18 cellular contexts compared by ENCODE assay signal in genomic region chr10:71083457-71083975, GRCh38.
DNase-seq lines count a peak whose midpoint lies in the region; ATAC-seq and TF ChIP-seq lines count a peak whose summit lies in the region.
"Had no signal": no experiment of that assay in that cellular context is flagged by ENCODE, and none has a peak within 500 bp of the region (broad histone marks: within the 10 kb centered on the region; RNA-seq: fewer than 3 reads in every experiment).

No MANE protein-coding gene starts in this region.

- no peak for TF ChIP-seq CTCF in HL-60 (IDR thresholded peaks at IDR 0.05; ENCODE audit: insufficient read depth, low read length)
- TF ChIP-seq CTCF in spleen (IDR thresholded peaks at IDR 0.05 in 8 of 11, conservative IDR thresholded peaks at IDR 0.05 in 3 of 11) = no peak
- TF ChIP-seq CTCF in OCI-LY7 (conservative IDR thresholded peaks at IDR 0.05; ENCODE audit: low read length) = no peak

- no peak overlapping the region for H2AFZ ChIP-seq in OCI-LY7 (ENCODE audit: low read length)

- H3K27ac ChIP-seq in HL-60 (replicated peaks) = no peak overlapping the region
- H3K27ac ChIP-seq in spleen = no peak overlapping the region
- no peak overlapping the region for H3K27ac ChIP-seq in OCI-LY7 (ENCODE audit: low read depth, low read length, poor library complexity, severe bottlenecking)
- H3K27ac ChIP-seq: neutrophil had no signal

- no peaks in the 10 kb centered on the region for H3K9me3 Mint-ChIP-seq in activated CD4-positive, alpha-beta memory T cell treated with anti-CD3 and anti-CD28 coated beads, Interleukin-2, amount 10 ng/mL, durations not matched to agents 7 days and 5 days
- no peaks in the 10 kb centered on the region for H3K9me3 Mint-ChIP-seq in activated CD4-positive, alpha-beta memory T cell treated with anti-CD3 and anti-CD28 coated beads for 36 hours
- H3K9me3 Mint-ChIP-seq: brain; T-helper 1 cell treated with Interleukin-12 subunit alpha and Interleukin-12 subunit beta and Interleukin-4 antibody, amounts not matched to agents 30 μg/mL and 1 μg/mL, for 36 hours had no signal

- no peak for TF ChIP-seq POLR2A in spleen (IDR thresholded peaks at IDR 0.05)

- H3K4me1 ChIP-seq in spleen (no peaks in the 10 kb centered on the region), OCI-LY7 (ENCODE audit: insufficient read depth, low read length, poor library complexity, severe bottlenecking) (no peaks in the 10 kb centered on the region)

- H3K36me3 ChIP-seq in spleen (no peaks in the 10 kb centered on the region), OCI-LY7 (ENCODE audit: insufficient read depth, low read length) (no peaks in the 10 kb centered on the region)
- H3K36me3 ChIP-seq: BLaER1 treated with 17β-estradiol and CSF1 and Interleukin-3, amounts not matched to agents 10 nM and 100 nM; neutrophil had no signal

- 66 to 82% (median 76%) methylated on average over 7 of the region's 7 CpGs for WGBS in spleen, 5 donors

- H3K36me3 Mint-ChIP-seq in activated CD4-positive, alpha-beta memory T cell treated with anti-CD3 and anti-CD28 coated beads, Interleukin-2, amount 10 ng/mL, durations not matched to agents 7 days and 5 days (ENCODE audit: low read depth) = no peaks in the 10 kb centered on the region
- H3K36me3 Mint-ChIP-seq in activated CD4-positive, alpha-beta memory T cell treated with anti-CD3 and anti-CD28 coated beads for 36 hours = no peaks in the 10 kb centered on the region
- H3K36me3 Mint-ChIP-seq: brain had no signal

- no peak for ATAC-seq in GM21723 (IDR thresholded peaks at IDR 0.05; ENCODE audit: unreplicated experiment)
- ATAC-seq: mucosa of descending colon had no signal

- H3K4me1 Mint-ChIP-seq in activated CD4-positive, alpha-beta memory T cell treated with anti-CD3 and anti-CD28 coated beads, Interleukin-2, amount 10 ng/mL, durations not matched to agents 7 days and 5 days = no peaks in the 10 kb centered on the region
- no peaks in the 10 kb centered on the region for H3K4me1 Mint-ChIP-seq in activated CD4-positive, alpha-beta memory T cell treated with anti-CD3 and anti-CD28 coated beads for 36 hours (ENCODE audit: low read depth)

- CTCF ChIA-PET in activated CD4-positive, alpha-beta memory T cell treated with anti-CD3 and anti-CD28 coated beads, Interleukin-2, amount 10 ng/mL, durations not matched to agents 7 days and 5 days (lab: Charles Lee) = no interaction called here
- CTCF ChIA-PET in activated CD4-positive, alpha-beta memory T cell treated with anti-CD3 and anti-CD28 coated beads for 36 hours (lab: Charles Lee) = no interaction called here
- CTCF ChIA-PET in OCI-LY7 (lab: Charles Lee; ENCODE audit: unreplicated experiment) = no interaction called here

- H3K79me2 ChIP-seq in OCI-LY7 (ENCODE audit: insufficient read depth, low read depth, low read length) = no peaks in the 10 kb centered on the region

- no peak overlapping the region for H3K4me2 ChIP-seq in OCI-LY7 (ENCODE audit: low read length)

- no peaks in the 10 kb centered on the region for H4K20me1 ChIP-seq in OCI-LY7 (ENCODE audit: insufficient read depth, low read length)
- H4K20me1 ChIP-seq: BLaER1 treated with 17β-estradiol and CSF1 and Interleukin-3, amounts not matched to agents 10 nM and 100 nM had no signal

- H3K27me3 ChIP-seq in HL-60 (ENCODE audit: insufficient read depth, poor library complexity, severe bottlenecking) (no peaks in the 10 kb centered on the region), spleen (replicated peaks in 1 of 7) (peaks cover 0 to 3% (median 0%) of the 10 kb centered on the region in 7 donors)
- H3K27me3 ChIP-seq: BLaER1 treated with 17β-estradiol and CSF1 and Interleukin-3, amounts not matched to agents 10 nM and 100 nM; neutrophil had no signal

- POLR2A ChIA-PET in activated CD4-positive, alpha-beta memory T cell treated with anti-CD3 and anti-CD28 coated beads, Interleukin-2, amount 10 ng/mL, durations not matched to agents 7 days and 5 days (lab: Charles Lee) = no interaction called here
- POLR2A ChIA-PET in activated CD4-positive, alpha-beta memory T cell treated with anti-CD3 and anti-CD28 coated beads for 36 hours (lab: Charles Lee) = no interaction called here
- POLR2A ChIA-PET in OCI-LY7 (lab: Charles Lee) = no interaction called here

- peak; percentile 6 for DNase-seq in activated CD4-positive, alpha-beta memory T cell treated with anti-CD3 and anti-CD28 coated beads, Interleukin-2, amount 10 ng/mL, durations not matched to agents 7 days and 5 days
- no peak for DNase-seq in activated CD4-positive, alpha-beta memory T cell treated with anti-CD3 and anti-CD28 coated beads for 36 hours
- DNase-seq in HL-60 (ENCODE audit: low read depth in 1 of 2, low spot score in 1 of 2) = peak; percentile 6 to 12
- DNase-seq in iPS-NIHi11 (ENCODE audit: low spot score) = peak; percentile 5
- DNase-seq in spleen = peak; percentile 18
- no peak for DNase-seq in OCI-LY7 (ENCODE audit: low spot score)
- no peak for DNase-seq in COLO668 (lab: John Stamatoyannopoulos, UW; ENCODE audit: unreplicated experiment)
- DNase-seq: glutamatergic neuron; IMR-90; mucosa of descending colon; SIG-M5; stimulated activated CD4-positive, alpha-beta T cell treated with anti-CD3 and anti-CD28 coated beads, Interleukin-15, amount 100 ng/mL, for 24 hours; substantia nigra had no signal

- intact Hi-C loops in activated CD4-positive, alpha-beta memory T cell treated with anti-CD3 and anti-CD28 coated beads for 36 hours (cut with micrococcal nuclease) = no loop called here
- intact Hi-C loops in spleen (cut with DNase I; ENCODE audit: low total_unique reads) (no loop called here), OCI-LY7 (cut with micrococcal nuclease; ENCODE audit: unreplicated experiment) (no loop called here)

- H3K27me3 Mint-ChIP-seq in activated CD4-positive, alpha-beta memory T cell treated with anti-CD3 and anti-CD28 coated beads, Interleukin-2, amount 10 ng/mL, durations not matched to agents 7 days and 5 days = no peaks in the 10 kb centered on the region
- no peaks in the 10 kb centered on the region for H3K27me3 Mint-ChIP-seq in activated CD4-positive, alpha-beta memory T cell treated with anti-CD3 and anti-CD28 coated beads for 36 hours

- H3K27ac Mint-ChIP-seq in activated CD4-positive, alpha-beta memory T cell treated with anti-CD3 and anti-CD28 coated beads, Interleukin-2, amount 10 ng/mL, durations not matched to agents 7 days and 5 days = no peak overlapping the region
- no peak overlapping the region for H3K27ac Mint-ChIP-seq in activated CD4-positive, alpha-beta memory T cell treated with anti-CD3 and anti-CD28 coated beads for 36 hours
- H3K27ac Mint-ChIP-seq: T-helper 1 cell treated with Interleukin-12 subunit alpha and Interleukin-12 subunit beta and Interleukin-4 antibody, amounts not matched to agents 30 μg/mL and 1 μg/mL, for 36 hours had no signal

- H3K4me3 Mint-ChIP-seq in activated CD4-positive, alpha-beta memory T cell treated with anti-CD3 and anti-CD28 coated beads, Interleukin-2, amount 10 ng/mL, durations not matched to agents 7 days and 5 days = no peak overlapping the region
- H3K4me3 Mint-ChIP-seq in activated CD4-positive, alpha-beta memory T cell treated with anti-CD3 and anti-CD28 coated beads for 36 hours = no peak overlapping the region
- H3K4me3 Mint-ChIP-seq: brain; T-helper 1 cell treated with Interleukin-12 subunit alpha and Interleukin-12 subunit beta and Interleukin-4 antibody, amounts not matched to agents 30 μg/mL and 1 μg/mL, for 36 hours had no signal

- H3K9me3 ChIP-seq in spleen (no peaks in the 10 kb centered on the region), OCI-LY7 (ENCODE audit: low read length) (no peaks in the 10 kb centered on the region)
- H3K9me3 ChIP-seq: BLaER1 treated with 17β-estradiol and CSF1 and Interleukin-3, amounts not matched to agents 10 nM and 100 nM; mucosa of descending colon; neutrophil had no signal

- no TSS peak for BruUV-seq in OCI-LY7 (replicated peaks; lab: Mats Ljungman, UMichigan)

- H3K9me2 ChIP-seq in OCI-LY7 (ENCODE audit: insufficient read depth, low read length) = no peaks in the 10 kb centered on the region

- H3K4me3 ChIP-seq in HL-60 (replicated peaks; ENCODE audit: insufficient read depth, low read length) (no peak overlapping the region), spleen (no peak overlapping the region), OCI-LY7 (ENCODE audit: low read depth, low read length, poor library complexity, severe bottlenecking) (no peak overlapping the region)
- H3K4me3 ChIP-seq: BLaER1 treated with 17β-estradiol and CSF1 and Interleukin-3, amounts not matched to agents 10 nM and 100 nM; mucosa of descending colon had no signal

Comparison
In these comparisons a context has a peak if more than half of its experiments do, and no peak if none do; other contexts are left out.
1. DNase-seq: peak in activated CD4-positive, alpha-beta memory T cell treated with anti-CD3 and anti-CD28 coated beads, Interleukin-2, amount 10 ng/mL, durations not matched to agents 7 days and 5 days (single experiment), HL-60 (2 of 2), iPS-NIHi11 (single experiment) and spleen (single experiment); none in activated CD4-positive, alpha-beta memory T cell treated with anti-CD3 and anti-CD28 coated beads for 36 hours (single experiment), OCI-LY7 (single experiment) and COLO668 (single experiment).